In the genomic region with DNA sequence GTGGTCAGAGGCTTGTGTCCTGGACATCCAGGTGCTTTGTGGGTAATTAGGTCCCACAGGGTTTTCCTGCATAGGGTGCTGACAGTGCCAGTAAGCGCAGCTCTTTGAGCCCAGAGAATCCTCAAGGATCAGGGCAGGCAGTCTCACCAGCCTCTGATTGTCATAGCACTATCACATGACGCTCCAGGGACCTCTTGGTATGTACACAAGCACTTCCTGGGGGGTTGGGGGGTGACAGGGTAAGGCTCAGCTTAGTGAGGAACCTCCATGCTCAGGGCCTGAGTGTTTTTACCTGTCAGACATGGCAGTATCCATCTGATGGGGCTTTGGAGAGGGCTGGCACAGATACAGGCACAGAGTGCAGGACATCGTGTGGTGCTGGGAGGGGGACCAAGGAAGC, we compare ENCODE assay signal across 9 cellular contexts. TPM values are rescaled to one million over a fixed set of nuclear protein-coding genes. Genes with fewer than 3 reads are reported as not detected.
DNase-seq lines count a peak whose midpoint lies in the region; ATAC-seq and TF ChIP-seq lines count a peak whose summit lies in the region.
"Had no signal": no experiment of that assay in that cellular context is flagged by ENCODE, and none has a peak within 500 bp of the region (broad histone marks: within the 10 kb centered on the region; RNA-seq: fewer than 3 reads in every experiment).

No MANE protein-coding gene starts in this region.

- peak; percentile 65 for DNase-seq in activated gamma-delta T cell treated with Interleukin-2 at 50 U/mL for 16 hours
- DNase-seq in activated gamma-delta T cell (lab: John Stamatoyannopoulos, UW), result no peak
- DNase-seq in activated CD4-positive, alpha-beta T cell treated with anti-CD3 and anti-CD28 coated beads for 36 hours, result peak; percentile 56
- DNase-seq in effector CD8-positive, alpha-beta T cell (lab: John Stamatoyannopoulos, UW), result peak; percentile 14
- peak; percentile 60 to 61 for DNase-seq in thyroid gland
- DNase-seq in inferior parietal cortex (ENCODE audit: extremely low spot score), result no peak
- DNase-seq in ecto neural progenitor cell (ENCODE audit: low spot score), result no peak
- DNase-seq in HT-29 (ENCODE audit: low spot score), result no peak

- H3K4me3 ChIP-seq in thyroid gland (replicated peaks in 1 of 3), result no peak overlapping the region
- H3K4me3 ChIP-seq: smooth muscle cell had no signal

- WGBS in thyroid gland, 2 donors, result 65 to 87% methylated on average over 3 of the region's 3 CpGs

- peak overlapping the region in 2 of 3 donors; percentile 54 to 59 for H3K27ac ChIP-seq in thyroid gland

- CTCF ChIA-PET in activated CD4-positive, alpha-beta T cell treated with anti-CD3 and anti-CD28 coated beads for 36 hours (lab: Charles Lee), result interaction anchor here (0.6 to 2.8 kb wide), 7 partner anchors 11 to 312 kb away, joined by 3 to 10 read pairs (median 3); no protein-coding TSS in a partner anchor

- ATAC-seq in activated CD4-positive, alpha-beta T cell treated with anti-CD3 and anti-CD28 coated beads for 36 hours, result peak; percentile 13

- no peak overlapping the region for H3K4me3 Mint-ChIP-seq in activated CD4-positive, alpha-beta T cell treated with anti-CD3 and anti-CD28 coated beads for 36 hours

- no peaks in the 10 kb centered on the region for H3K36me3 ChIP-seq in thyroid gland

- no peak for TF ChIP-seq POLR2A in thyroid gland (IDR thresholded peaks at IDR 0.05)

- H3K4me1 ChIP-seq in thyroid gland, result peaks cover 23 to 50% of the 10 kb centered on the region in 2 donors

- peaks cover 59% of the 10 kb centered on the region for H3K4me1 Mint-ChIP-seq in activated CD4-positive, alpha-beta T cell treated with anti-CD3 and anti-CD28 coated beads for 36 hours

- intact Hi-C loops in activated CD4-positive, alpha-beta T cell treated with anti-CD3 and anti-CD28 coated beads for 36 hours (cut with DNase I, micrococcal nuclease), result no loop called here
- intact Hi-C loops in thyroid gland (cut with DNase I), result no loop called here

- H3K36me3 Mint-ChIP-seq in activated CD4-positive, alpha-beta T cell treated with anti-CD3 and anti-CD28 coated beads for 36 hours (ENCODE audit: low read depth), result peaks cover 3% of the 10 kb centered on the region

- POLR2A ChIA-PET in activated CD4-positive, alpha-beta T cell treated with anti-CD3 and anti-CD28 coated beads for 36 hours (lab: Charles Lee), result interaction anchor here (1.1 kb wide), 1 partner anchor 18 kb away, joined by 3 read pairs; no protein-coding TSS in a partner anchor

- no peaks in the 10 kb centered on the region for H3K9me3 Mint-ChIP-seq in activated CD4-positive, alpha-beta T cell treated with anti-CD3 and anti-CD28 coated beads for 36 hours (ENCODE audit: low read depth)

- H3K27ac Mint-ChIP-seq in activated CD4-positive, alpha-beta T cell treated with anti-CD3 and anti-CD28 coated beads for 36 hours, result peak overlapping the region; percentile 65

- H3K9me3 ChIP-seq in thyroid gland, result no peaks in the 10 kb centered on the region

- H3K27me3 ChIP-seq in thyroid gland, result no peaks in the 10 kb centered on the region

- no peak for TF ChIP-seq CTCF in thyroid gland (IDR thresholded peaks at IDR 0.05)

- no peaks in the 10 kb centered on the region for H3K27me3 Mint-ChIP-seq in activated CD4-positive, alpha-beta T cell treated with anti-CD3 and anti-CD28 coated beads for 36 hours

RNA-seq across cellular contexts. Expression of a gene that starts 27.9 kb away (rescaled TPM):
- under 1 TPM; 0.65 to 0.80 TPM for total RNA-seq in activated CD4-positive, alpha-beta T cell treated with anti-CD3 and anti-CD28 coated beads for 36 hours
- 10 to 100 TPM in 3 of 4 donors, 1 to 10 TPM in 1; 9.5 to 22.5 (median 15.1) TPM for total RNA-seq in thyroid gland
- 1.1 and 1.2 TPM in 2 replicates for total RNA-seq in HT-29 (2014; rRNA removed; shearing (Covaris generic))

Comparison
In these comparisons a context has a peak if more than half of its experiments do, and no peak if none do; other contexts are left out.
1. DNase-seq: peak in activated gamma-delta T cell treated with Interleukin-2 at 50 U/mL for 16 hours (single experiment), activated CD4-positive, alpha-beta T cell treated with anti-CD3 and anti-CD28 coated beads for 36 hours (single experiment), effector CD8-positive, alpha-beta T cell (single experiment) and thyroid gland (2 of 2); none in activated gamma-delta T cell (single experiment), inferior parietal cortex (single experiment), ecto neural progenitor cell (single experiment) and HT-29 (single experiment).